In the genomic region with DNA sequence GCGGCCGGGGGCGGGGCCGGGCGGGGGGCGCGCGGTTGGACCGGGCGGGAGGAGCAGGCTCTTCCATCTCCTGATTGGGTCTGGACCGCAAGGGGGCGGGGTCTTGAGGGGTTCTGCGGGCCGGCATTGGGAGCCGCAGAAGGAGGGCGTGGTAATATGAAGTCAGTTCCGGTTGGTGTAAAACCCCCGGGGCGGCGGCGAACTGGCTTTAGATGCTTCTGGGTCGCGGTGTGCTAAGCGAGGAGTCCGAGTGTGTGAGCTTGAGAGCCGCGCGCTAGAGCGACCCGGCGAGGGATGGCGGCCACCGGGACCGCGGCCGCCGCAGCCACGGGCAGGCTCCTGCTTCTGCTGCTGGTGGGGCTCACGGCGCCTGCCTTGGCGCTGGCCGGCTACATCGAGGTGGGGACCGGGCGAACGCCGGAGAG, we compare ENCODE assay signal across 8 cellular contexts. TPM values are rescaled to one million over a fixed set of nuclear protein-coding genes. Genes with fewer than 3 reads are reported as not detected.
A peak's percentile ranks its signal among the peaks of the same experiment; 100 is the strongest.
DNase-seq lines count a peak whose midpoint lies in the region; ATAC-seq and TF ChIP-seq lines count a peak whose summit lies in the region.

A gene (plus strand): TSS at position 211 of the 425 bp plus-strand sequence. CDS start 84 bp downstream, at position 295.

- H3K27me3 Mint-ChIP-seq in CD4-positive, alpha-beta memory T cell, result no peaks in the 10 kb centered on the region
- peaks cover 3% of the 10 kb centered on the region for H3K27me3 Mint-ChIP-seq in activated CD4-positive, alpha-beta memory T cell treated with anti-CD3 and anti-CD28 coated beads for 36 hours

- DNase-seq in CD4-positive, alpha-beta memory T cell, result peak; percentile 96 to 99 (median 96)
- peak; percentile 95 for DNase-seq in HK-2 (ENCODE audit: unreplicated experiment)
- peak; percentile 90 for DNase-seq in NCI-H82 treated with DMSO at 0.1 percent for 48 hours (lab: John Stamatoyannopoulos, UW; ENCODE audit: unreplicated experiment)
- DNase-seq in activated CD4-positive, alpha-beta memory T cell treated with anti-CD3 and anti-CD28 coated beads for 36 hours, result peak; percentile 98
- peak; percentile 95 to 99 for DNase-seq in dermis microvascular lymphatic vessel endothelial cell (ENCODE audit: low read depth in 2 of 2)
- DNase-seq in right lobe of liver, result peak; percentile 99 to 100 (median 100)
- DNase-seq in stimulated activated CD4-positive, alpha-beta T cell treated with anti-CD3 and anti-CD28 coated beads, Interleukin-4, amount 100 ng/mL, for 24 hours, result peak; percentile 98

- H3K4me1 Mint-ChIP-seq in CD4-positive, alpha-beta memory T cell, result peaks cover 16 to 33% (median 20%) of the 10 kb centered on the region in 4 donors
- peaks cover 16% of the 10 kb centered on the region for H3K4me1 Mint-ChIP-seq in activated CD4-positive, alpha-beta memory T cell treated with anti-CD3 and anti-CD28 coated beads for 36 hours (ENCODE audit: low read depth)

- peak within 1 kb of the TSS; percentile 94 to 98 (median 97) for H3K27ac Mint-ChIP-seq in CD4-positive, alpha-beta memory T cell
- H3K27ac Mint-ChIP-seq in activated CD4-positive, alpha-beta memory T cell treated with anti-CD3 and anti-CD28 coated beads for 36 hours, result peak within 1 kb of the TSS; percentile 87

- CTCF ChIA-PET in CD4-positive, alpha-beta memory T cell (lab: Charles Lee; ENCODE audit: partially characterized antibody), result interaction anchor here (2.9 kb wide), 1 partner anchor 66 kb away, joined by 19 read pairs; a partner anchor contains a TSS
- CTCF ChIA-PET in activated CD4-positive, alpha-beta memory T cell treated with anti-CD3 and anti-CD28 coated beads for 36 hours (lab: Charles Lee), result interaction anchor here (1.4 to 1.5 kb wide), 2 partner anchors 10 to 19 kb away, joined by 3 to 4 read pairs; no protein-coding TSS in a partner anchor

- intact Hi-C loops in CD4-positive, alpha-beta memory T cell (cut with micrococcal nuclease), result loop anchor here (1.0 to 2.0 kb wide), 6 partner anchors 63 to 255 kb away; a partner anchor contains a TSS
- intact Hi-C loops in activated CD4-positive, alpha-beta memory T cell treated with anti-CD3 and anti-CD28 coated beads for 36 hours (cut with micrococcal nuclease), result loop anchor here (1.0 to 2.0 kb wide), 6 partner anchors 49 to 255 kb away; a partner anchor contains a TSS
- intact Hi-C loops in right lobe of liver (cut with DNase I), result loop anchor here in 1 of 2 donors (10.0 kb wide), 1 partner anchor 65 kb away; a partner anchor contains a TSS

- ATAC-seq in GM19455 (IDR thresholded peaks at IDR 0.05; ENCODE audit: unreplicated experiment) (peak; percentile 95), right lobe of liver (peak; percentile 86 to 93 (median 88))

- 0% methylated on average over 2 of the region's 47 CpGs for WGBS in right lobe of liver (ENCODE audit: insufficient coverage, low coverage, low lambda C conversion rate, missing lambda C conversion rate)

- peak within 1 kb of the TSS; percentile 93 to 99 (median 98) for H3K4me3 Mint-ChIP-seq in CD4-positive, alpha-beta memory T cell
- H3K4me3 Mint-ChIP-seq in activated CD4-positive, alpha-beta memory T cell treated with anti-CD3 and anti-CD28 coated beads for 36 hours, result peak within 1 kb of the TSS; percentile 93

- no peaks in the 10 kb centered on the region for H3K27me3 ChIP-seq in CD4-positive, alpha-beta memory T cell (ENCODE audit: insufficient read depth, low read length)
- H3K27me3 ChIP-seq in right lobe of liver, result no peaks in the 10 kb centered on the region

- H3K4me3 ChIP-seq in CD4-positive, alpha-beta memory T cell (ENCODE audit: low read length in 2 of 2), result peak within 1 kb of the TSS; percentile 65 to 89
- peak within 1 kb of the TSS; percentile 69 to 89 (median 82) for H3K4me3 ChIP-seq in right lobe of liver

- peak within 1 kb of the TSS; percentile 74 for H3K27ac ChIP-seq in CD4-positive, alpha-beta memory T cell (ENCODE audit: low read depth, low read length)
- H3K27ac ChIP-seq in right lobe of liver, result peak within 1 kb of the TSS; percentile 83 to 95 (median 92)

- peaks cover 0 to 11% of the 10 kb centered on the region in 2 donors for H3K36me3 Mint-ChIP-seq in CD4-positive, alpha-beta memory T cell
- no peaks in the 10 kb centered on the region for H3K36me3 Mint-ChIP-seq in activated CD4-positive, alpha-beta memory T cell treated with anti-CD3 and anti-CD28 coated beads for 36 hours

- no peaks in the 10 kb centered on the region for H3K9me3 Mint-ChIP-seq in CD4-positive, alpha-beta memory T cell
- no peaks in the 10 kb centered on the region for H3K9me3 Mint-ChIP-seq in activated CD4-positive, alpha-beta memory T cell treated with anti-CD3 and anti-CD28 coated beads for 36 hours

- TF ChIP-seq POLR2A in right lobe of liver (IDR thresholded peaks at IDR 0.05), result peak; percentile 96

- peaks cover 17% of the 10 kb centered on the region for H3K4me1 ChIP-seq in CD4-positive, alpha-beta memory T cell (ENCODE audit: insufficient read depth, low read length)
- peaks cover 0 to 35% (median 0%) of the 10 kb centered on the region in 4 donors for H3K4me1 ChIP-seq in right lobe of liver

- H3K9me3 ChIP-seq in CD4-positive, alpha-beta memory T cell (ENCODE audit: control insufficient read depth in 1 of 2, low read length in 2 of 2), result no peaks in the 10 kb centered on the region
- no peaks in the 10 kb centered on the region for H3K9me3 ChIP-seq in right lobe of liver

- no peak for TF ChIP-seq CTCF in right lobe of liver (IDR thresholded peaks at IDR 0.05)

- POLR2A ChIA-PET in CD4-positive, alpha-beta memory T cell (lab: Charles Lee; ENCODE audit: partially characterized antibody), result interaction anchor here (1.6 to 4.6 kb wide), 2 partner anchors 67 to 216 kb away, joined by 4 to 112 read pairs; a partner anchor contains a TSS
- POLR2A ChIA-PET in activated CD4-positive, alpha-beta memory T cell treated with anti-CD3 and anti-CD28 coated beads for 36 hours (lab: Charles Lee), result no interaction called here

- H3K36me3 ChIP-seq in CD4-positive, alpha-beta memory T cell (ENCODE audit: insufficient read depth, low read length), result no peaks in the 10 kb centered on the region
- no peaks in the 10 kb centered on the region for H3K36me3 ChIP-seq in right lobe of liver

RNA-seq across cellular contexts. Expression of the gene that starts here (rescaled TPM):
- 10 to 100 TPM; 58.7 to 65.3 TPM for total RNA-seq in CD4-positive, alpha-beta memory T cell
- polyA plus RNA-seq in CD4-positive, alpha-beta memory T cell, result 10 to 100 TPM; 33.0 to 42.0 TPM
- total RNA-seq in activated CD4-positive, alpha-beta memory T cell treated with anti-CD3 and anti-CD28 coated beads for 36 hours, result 10 to 100 TPM; 49.2 to 53.4 TPM
- total RNA-seq in dermis microvascular lymphatic vessel endothelial cell (770 and 1,159 TPM in 2 replicates), right lobe of liver (100 to 1,000 TPM; 184 to 255 (median 252) TPM)

Comparison
In these comparisons a context has a peak if more than half of its experiments do, and no peak if none do; other contexts are left out.
1. Peak in every context shown above with its lines: DNase-seq, ATAC-seq, H3K4me3 ChIP-seq and H3K27ac ChIP-seq.